ENCODE assay signal across 1 cellular context in the genomic region with DNA sequence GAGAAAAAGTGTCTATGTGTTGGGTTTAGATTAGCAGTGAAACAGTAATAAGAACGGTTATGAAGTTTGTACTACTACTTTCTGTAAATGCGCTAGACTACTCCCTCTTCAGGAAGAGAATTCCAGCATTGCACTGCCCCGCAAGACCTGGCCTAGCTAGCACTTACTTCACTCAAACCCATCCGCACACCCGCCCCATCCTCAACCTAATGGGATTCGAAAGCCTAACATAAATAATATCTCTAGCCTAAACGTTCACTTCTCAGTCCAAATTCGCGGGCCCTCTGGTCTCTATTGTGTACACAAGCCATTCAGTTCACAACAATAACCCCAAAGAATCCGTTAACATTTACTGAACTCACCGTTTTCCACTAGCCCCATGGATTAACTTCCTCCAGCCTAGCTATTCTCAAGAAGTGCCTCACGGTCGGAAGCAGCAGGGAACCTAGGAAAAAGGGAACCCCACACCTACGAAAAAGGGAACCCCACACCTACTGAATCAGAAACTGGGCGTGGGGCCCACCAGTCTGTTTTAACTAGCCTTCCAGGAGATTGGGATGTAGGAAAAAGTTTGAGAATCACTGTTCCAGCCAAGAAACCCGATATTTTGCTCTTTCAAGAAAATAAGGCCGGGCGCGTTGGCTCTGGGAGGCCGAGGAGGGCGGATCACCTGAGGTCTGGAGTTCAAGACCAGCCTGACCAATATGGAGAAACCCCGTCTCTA.
TF ChIP-seq lines count a peak whose summit lies in the region.

No MANE protein-coding gene starts in this region.

TF ChIP-seq in H1, 55 proteins besides CTCF, POLR2A, EP300 and RAD21 (continued from another document):
- TF ChIP-seq, protein P1, sequence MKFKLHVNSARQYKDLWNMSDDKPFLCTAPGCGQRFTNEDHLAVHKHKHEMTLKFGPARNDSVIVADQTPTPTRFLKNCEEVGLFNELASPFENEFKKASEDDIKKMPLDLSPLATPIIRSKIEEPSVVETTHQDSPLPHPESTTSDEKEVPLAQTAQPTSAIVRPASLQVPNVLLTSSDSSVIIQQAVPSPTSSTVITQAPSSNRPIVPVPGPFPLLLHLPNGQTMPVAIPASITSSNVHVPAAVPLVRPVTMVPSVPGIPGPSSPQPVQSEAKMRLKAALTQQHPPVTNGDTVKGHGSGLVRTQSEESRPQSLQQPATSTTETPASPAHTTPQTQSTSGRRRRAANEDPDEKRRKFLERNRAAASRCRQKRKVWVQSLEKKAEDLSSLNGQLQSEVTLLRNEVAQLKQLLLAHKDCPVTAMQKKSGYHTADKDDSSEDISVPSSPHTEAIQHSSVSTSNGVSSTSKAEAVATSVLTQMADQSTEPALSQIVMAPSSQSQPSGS (IDR thresholded peaks at IDR 0.05; ENCODE audit: low read length) = no peak
- TF ChIP-seq BRCA1 (IDR thresholded peaks at IDR 0.05; ENCODE audit: low read depth, low read length) (no peak), NRF1 (IDR thresholded peaks at IDR 0.05; ENCODE audit: low read depth, low read length) (no peak), SUZ12 (IDR thresholded peaks at IDR 0.05; ENCODE audit: low read length) (no peak), CBX8 (IDR thresholded peaks at IDR 0.05; ENCODE audit: borderline replicate concordance, low read depth, low read length) (no peak), KDM4A (IDR thresholded peaks at IDR 0.05; ENCODE audit: low read depth, low read length, severe bottlenecking) (peak; percentile 44), CBX5 (IDR thresholded peaks at IDR 0.05; ENCODE audit: low read depth, low read length) (no peak), TAF1 (IDR thresholded peaks at IDR 0.05; ENCODE audit: low read depth, low read length) (no peak), ZNF274 (IDR thresholded peaks at IDR 0.05; ENCODE audit: borderline replicate concordance, extremely low read depth, low read length) (no peak), ASH2L (IDR thresholded peaks at IDR 0.05; ENCODE audit: low read length) (peak; percentile 78), RXRA (IDR thresholded peaks at IDR 0.05; ENCODE audit: insufficient read depth, low read depth, low read length) (no peak), TAF7 (optimal IDR thresholded peaks at IDR 0.05; ENCODE audit: borderline replicate concordance, low read depth, low read length) (peak; percentile 19), CHD1 (IDR thresholded peaks at IDR 0.05; ENCODE audit: low read depth, low read length) (no peak), KDM1A (IDR thresholded peaks at IDR 0.05; ENCODE audit: borderline replicate concordance, low read length) (peak; percentile 11; the same call in 1 of the 2 replicates), RBBP5 (IDR thresholded peaks at IDR 0.05; ENCODE audit: borderline replicate concordance, low read depth, low read length) (peak; percentile 94), YY1 (IDR thresholded peaks at IDR 0.05; ENCODE audit: low read depth, low read length) (no peak), BCL11A (IDR thresholded peaks at IDR 0.05; ENCODE audit: low read depth in 2 of 2, low read length in 2 of 2) (no peak), POU5F1 (IDR thresholded peaks at IDR 0.05; ENCODE audit: low read depth, low read length) (no peak), CREB1 (IDR thresholded peaks at IDR 0.05) (no peak), GABPA (IDR thresholded peaks at IDR 0.05; ENCODE audit: borderline replicate concordance, insufficient read depth, low read length) (no peak), TBP (IDR thresholded peaks at IDR 0.05; ENCODE audit: low read depth, low read length) (no peak), CHD2 (IDR thresholded peaks at IDR 0.05; ENCODE audit: low read length) (no peak), EGR1 (IDR thresholded peaks at IDR 0.05; ENCODE audit: borderline replicate concordance, low read depth, low read length) (no peak), MAFK (IDR thresholded peaks at IDR 0.05; ENCODE audit: low read depth, low read length) (no peak), RNF2 (IDR thresholded peaks at IDR 0.05; ENCODE audit: borderline replicate concordance, low read depth, low read length, missing control alignments, poor library complexity, severe bottlenecking) (no peak), TEAD4 (IDR thresholded peaks at IDR 0.05; ENCODE audit: low read depth, low read length) (no peak; the same call in 1 of the 2 replicates), SP1 (IDR thresholded peaks at IDR 0.05; ENCODE audit: low read depth, low read length) (no peak), SIX5 (IDR thresholded peaks at IDR 0.05; ENCODE audit: low read depth, low read length) (no peak), RFX5 (IDR thresholded peaks at IDR 0.05; ENCODE audit: borderline replicate concordance, low read depth, low read length) (no peak), SP2 (IDR thresholded peaks at IDR 0.05; ENCODE audit: low read length) (no peak), JUND (IDR thresholded peaks at IDR 0.05; ENCODE audit: low read length) (no peak), GTF2F1 (IDR thresholded peaks at IDR 0.05; ENCODE audit: borderline replicate concordance, low read depth, low read length) (no peak), CTBP2 (IDR thresholded peaks at IDR 0.05; ENCODE audit: borderline replicate concordance, insufficient read depth, insufficient read length, low read length) (no peak)
- TF ChIP-seq, protein P2, sequence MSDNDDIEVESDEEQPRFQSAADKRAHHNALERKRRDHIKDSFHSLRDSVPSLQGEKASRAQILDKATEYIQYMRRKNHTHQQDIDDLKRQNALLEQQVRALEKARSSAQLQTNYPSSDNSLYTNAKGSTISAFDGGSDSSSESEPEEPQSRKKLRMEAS (IDR thresholded peaks at IDR 0.05) = no peak
- TF ChIP-seq, protein P3, sequence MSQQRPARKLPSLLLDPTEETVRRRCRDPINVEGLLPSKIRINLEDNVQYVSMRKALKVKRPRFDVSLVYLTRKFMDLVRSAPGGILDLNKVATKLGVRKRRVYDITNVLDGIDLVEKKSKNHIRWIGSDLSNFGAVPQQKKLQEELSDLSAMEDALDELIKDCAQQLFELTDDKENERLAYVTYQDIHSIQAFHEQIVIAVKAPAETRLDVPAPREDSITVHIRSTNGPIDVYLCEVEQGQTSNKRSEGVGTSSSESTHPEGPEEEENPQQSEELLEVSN (IDR thresholded peaks at IDR 0.05) = no peak
- TF ChIP-seq, protein P4, sequence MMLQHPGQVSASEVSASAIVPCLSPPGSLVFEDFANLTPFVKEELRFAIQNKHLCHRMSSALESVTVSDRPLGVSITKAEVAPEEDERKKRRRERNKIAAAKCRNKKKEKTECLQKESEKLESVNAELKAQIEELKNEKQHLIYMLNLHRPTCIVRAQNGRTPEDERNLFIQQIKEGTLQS (IDR thresholded peaks at IDR 0.05; ENCODE audit: insufficient read depth, low read depth, low read length) = no peak
